Comparison of ENCODE assay signal across 1 cellular context in genomic region chr10:11095374-11095785, GRCh38.
TF ChIP-seq lines count a peak whose summit lies in the region.

No MANE protein-coding gene starts in this region.

TF ChIP-seq in GM23338, 12 proteins besides CTCF, POLR2A, EP300 and RAD21 (continued from another document):
- no peak for TF ChIP-seq EZH2phosphoT487 (IDR thresholded peaks at IDR 0.05; ENCODE audit: unreplicated experiment)
- no peak for TF ChIP-seq EZH2 (IDR thresholded peaks at IDR 0.05; ENCODE audit: low read depth, unreplicated experiment)
- TF ChIP-seq STAT1 (IDR thresholded peaks at IDR 0.05; ENCODE audit: unreplicated experiment): no peak
